ENCODE assay signal across 8 cellular contexts in the genomic region with DNA sequence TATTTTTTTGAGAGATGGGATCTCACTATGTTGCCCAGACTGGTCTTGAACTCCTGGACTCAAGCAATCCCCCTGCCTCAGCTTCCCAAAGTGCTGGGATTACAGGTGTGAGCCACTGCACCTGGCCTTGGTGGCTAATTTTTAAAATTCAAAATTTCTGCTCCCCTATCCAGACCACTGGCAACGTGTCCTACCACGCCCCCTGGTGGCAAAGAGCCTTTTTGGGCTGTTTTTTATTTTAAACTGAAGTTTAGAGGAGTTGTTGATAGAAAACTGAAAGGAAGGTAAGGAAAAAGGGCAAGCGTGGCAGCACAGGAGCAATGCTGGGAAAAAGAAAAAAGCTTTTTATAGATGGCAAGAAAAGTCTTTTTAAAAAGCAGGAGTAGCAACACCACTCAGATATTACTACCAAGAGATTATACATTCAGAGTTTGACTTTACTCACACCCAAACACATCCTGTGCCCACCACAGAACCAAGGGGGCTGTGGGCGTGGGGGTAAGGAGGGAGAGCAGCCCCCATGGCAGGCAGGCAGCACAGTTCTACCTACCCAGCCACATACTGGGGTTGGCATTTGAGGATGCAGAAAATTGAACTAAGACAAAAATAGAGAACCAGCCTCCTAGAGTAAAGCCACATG. TPM values are rescaled to one million over a fixed set of nuclear protein-coding genes. Genes with fewer than 3 reads are reported as not detected.
DNase-seq lines count a peak whose midpoint lies in the region; ATAC-seq and TF ChIP-seq lines count a peak whose summit lies in the region.

No MANE protein-coding gene starts in this region.

- no peaks in the 10 kb centered on the region for H3K27me3 ChIP-seq in SJSA1 (replicated peaks)
- H3K27me3 ChIP-seq in sigmoid colon = no peaks in the 10 kb centered on the region

- WGBS in sigmoid colon, 2 donors = 18 to 32% methylated on average over 4 of the region's 4 CpGs

- H3K4me3 Mint-ChIP-seq in activated naive CD4-positive, alpha-beta T cell treated with anti-CD3 and anti-CD28 coated beads, Interleukin-2, amount 10 ng/mL, durations not matched to agents 7 days and 5 days = no peak overlapping the region

- TF ChIP-seq EP300 in sigmoid colon (IDR thresholded peaks at IDR 0.05) = no peak

- peaks cover 8% of the 10 kb centered on the region for H3K27me3 Mint-ChIP-seq in activated naive CD4-positive, alpha-beta T cell treated with anti-CD3 and anti-CD28 coated beads, Interleukin-2, amount 10 ng/mL, durations not matched to agents 7 days and 5 days

- no peaks in the 10 kb centered on the region for H3K9me3 Mint-ChIP-seq in activated naive CD4-positive, alpha-beta T cell treated with anti-CD3 and anti-CD28 coated beads, Interleukin-2, amount 10 ng/mL, durations not matched to agents 7 days and 5 days

- peaks cover 92% of the 10 kb centered on the region for H3K36me3 ChIP-seq in SJSA1
- peaks cover 26 to 63% (median 46%) of the 10 kb centered on the region in 4 donors for H3K36me3 ChIP-seq in sigmoid colon

- TF ChIP-seq POLR2A in sigmoid colon (IDR thresholded peaks at IDR 0.05) (no peak), GM18505 (IDR thresholded peaks at IDR 0.05; ENCODE audit: borderline replicate concordance, extremely low read depth, insufficient read depth, insufficient read length) (no peak)

- H3K36me3 Mint-ChIP-seq in activated naive CD4-positive, alpha-beta T cell treated with anti-CD3 and anti-CD28 coated beads, Interleukin-2, amount 10 ng/mL, durations not matched to agents 7 days and 5 days = peaks cover 53% of the 10 kb centered on the region

- CTCF ChIA-PET in activated naive CD4-positive, alpha-beta T cell treated with anti-CD3 and anti-CD28 coated beads, Interleukin-2, amount 10 ng/mL, durations not matched to agents 7 days and 5 days (lab: Charles Lee) = interaction anchor here (0.6 to 4.3 kb wide), 10 partner anchors 10 to 453 kb away, joined by 3 to 30 read pairs (median 4); partner anchors contain the start of genes JMJD6 and METTL23

- no peak for ATAC-seq in GM18505 (IDR thresholded peaks at IDR 0.05; ENCODE audit: unreplicated experiment)

- H3K4me1 Mint-ChIP-seq in activated naive CD4-positive, alpha-beta T cell treated with anti-CD3 and anti-CD28 coated beads, Interleukin-2, amount 10 ng/mL, durations not matched to agents 7 days and 5 days = peaks cover 49% of the 10 kb centered on the region

- H3K27ac ChIP-seq in SJSA1 = 0 out of 2 replicates have a peak overlapping the region, but pooled peaks have one; percentile 86
- peak overlapping the region; percentile 43 to 92 (median 68) for H3K27ac ChIP-seq in sigmoid colon

- H3K4me3 ChIP-seq in SJSA1 (no peak overlapping the region), sigmoid colon (no peak overlapping the region)

- intact Hi-C loops in cardiac septum (cut with DNase I) = loop anchor here (5.0 kb wide), 6 partner anchors 33 to 188 kb away; partner anchors contain the start of gene PRCD
- intact Hi-C loops in sigmoid colon (cut with DNase I) = loop anchor here (2.0 to 5.0 kb wide), 5 partner anchors 32 to 193 kb away; no protein-coding TSS in a partner anchor

- peak overlapping the region; percentile 86 for H3K27ac Mint-ChIP-seq in activated naive CD4-positive, alpha-beta T cell treated with anti-CD3 and anti-CD28 coated beads, Interleukin-2, amount 10 ng/mL, durations not matched to agents 7 days and 5 days

- H3K9me3 ChIP-seq in SJSA1 (replicated peaks) (no peaks in the 10 kb centered on the region), sigmoid colon (no peaks in the 10 kb centered on the region)

- H3K4me1 ChIP-seq in SJSA1 (replicated peaks) (peaks cover 56% of the 10 kb centered on the region), sigmoid colon (peaks cover 0 to 47% (median 35%) of the 10 kb centered on the region in 4 donors)

- peak; percentile 70 to 82 (median 74) for TF ChIP-seq CTCF in sigmoid colon (IDR thresholded peaks at IDR 0.05)

- DNase-seq in SKM-1 (lab: John Stamatoyannopoulos, UW; ENCODE audit: unreplicated experiment) (peak; percentile 38), SKM-1 treated with dmso at 0.1 percent for 144 hours (lab: John Stamatoyannopoulos, UW; ENCODE audit: unreplicated experiment) (no peak), SJSA1 (ENCODE audit: low read depth in 1 of 2, low spot score in 2 of 2) (peak; percentile 82 to 86), cardiac septum (ENCODE audit: low spot score) (peak; percentile 88), sigmoid colon (peak; percentile 80), DMS153 treated with DMSO at 0.1 percent for 48 hours (lab: John Stamatoyannopoulos, UW; ENCODE audit: unreplicated experiment) (no peak)
- DNase-seq in activated naive CD4-positive, alpha-beta T cell treated with anti-CD3 and anti-CD28 coated beads, Interleukin-2, amount 10 ng/mL, durations not matched to agents 7 days and 5 days = peak; percentile 87

RNA-seq across cellular contexts. Expression of gene MXRA7, which starts 4.2 kb away (rescaled TPM):
- 362 and 546 TPM in 2 replicates for total RNA-seq in SJSA1 (2014; rRNA removed; shearing (Covaris generic))
- total RNA-seq in cardiac septum = 666 TPM
- 100 to 1,000 TPM; 327 to 428 (median 348) TPM for total RNA-seq in sigmoid colon
- 100 to 1,000 TPM in 1 of 3 donors, 10 to 100 TPM in 1, 1 to 10 TPM in 1; 8.3 to 109 (median 35.3) TPM for polyA plus RNA-seq in sigmoid colon

RNA-seq across cellular contexts. Expression of gene JMJD6, which starts 11.5 kb away (rescaled TPM):
- 48.4 and 97.4 TPM in 2 replicates for total RNA-seq in SJSA1 (2014; rRNA removed; shearing (Covaris generic))
- total RNA-seq in cardiac septum (60.7 TPM), sigmoid colon (10 to 100 TPM; 21.3 to 37.3 (median 28.9) TPM)
- 10 to 100 TPM; 24.0 to 28.9 (median 24.8) TPM for polyA plus RNA-seq in sigmoid colon

RNA-seq across cellular contexts. Expression of gene METTL23, which starts 11.7 kb away (rescaled TPM):
- 52.3 and 59.4 TPM in 2 replicates for total RNA-seq in SJSA1 (2014; rRNA removed; shearing (Covaris generic))
- total RNA-seq in cardiac septum (21.4 TPM), sigmoid colon (10 to 100 TPM; 13.6 to 32.5 (median 20.8) TPM)
- polyA plus RNA-seq in sigmoid colon = 10 to 100 TPM; 25.7 to 34.8 (median 33.6) TPM

RNA-seq across cellular contexts. Expression of gene SRSF2, which starts 22.2 kb away (rescaled TPM):
- 376 and 384 TPM in 2 replicates for total RNA-seq in SJSA1 (2014; rRNA removed; shearing (Covaris generic))
- 98.0 TPM for total RNA-seq in cardiac septum
- 100 to 1,000 TPM; 123 to 229 (median 129) TPM for total RNA-seq in sigmoid colon
- polyA plus RNA-seq in sigmoid colon = 100 to 1,000 TPM in 2 of 3 donors, 10 to 100 TPM in 1; 87.9 to 187 (median 107) TPM

RNA-seq across cellular contexts. Expression of gene MFSD11, which starts 23.0 kb away (rescaled TPM):
- total RNA-seq in SJSA1 (2014; rRNA removed; shearing (Covaris generic)) = 21.5 and 37.3 TPM in 2 replicates
- total RNA-seq in cardiac septum = 27.0 TPM
- total RNA-seq in sigmoid colon = 10 to 100 TPM; 27.5 to 46.2 (median 41.7) TPM
- polyA plus RNA-seq in sigmoid colon = 10 to 100 TPM in 1 of 3 donors, 1 to 10 TPM in 2; 6.6 to 22.1 (median 6.9) TPM

Comparison
In these comparisons a context has a peak if more than half of its experiments do, and no peak if none do; other contexts are left out.
1. DNase-seq: peak in SKM-1 (single experiment), SJSA1 (2 of 2), activated naive CD4-positive, alpha-beta T cell treated with anti-CD3 and anti-CD28 coated beads, Interleukin-2, amount 10 ng/mL, durations not matched to agents 7 days and 5 days (single experiment), cardiac septum (single experiment) and sigmoid colon (single experiment); none in SKM-1 treated with dmso at 0.1 percent for 144 hours (single experiment) and DMS153 treated with DMSO at 0.1 percent for 48 hours (single experiment).